1 cellular context compared by ENCODE assay signal in the genomic region with DNA sequence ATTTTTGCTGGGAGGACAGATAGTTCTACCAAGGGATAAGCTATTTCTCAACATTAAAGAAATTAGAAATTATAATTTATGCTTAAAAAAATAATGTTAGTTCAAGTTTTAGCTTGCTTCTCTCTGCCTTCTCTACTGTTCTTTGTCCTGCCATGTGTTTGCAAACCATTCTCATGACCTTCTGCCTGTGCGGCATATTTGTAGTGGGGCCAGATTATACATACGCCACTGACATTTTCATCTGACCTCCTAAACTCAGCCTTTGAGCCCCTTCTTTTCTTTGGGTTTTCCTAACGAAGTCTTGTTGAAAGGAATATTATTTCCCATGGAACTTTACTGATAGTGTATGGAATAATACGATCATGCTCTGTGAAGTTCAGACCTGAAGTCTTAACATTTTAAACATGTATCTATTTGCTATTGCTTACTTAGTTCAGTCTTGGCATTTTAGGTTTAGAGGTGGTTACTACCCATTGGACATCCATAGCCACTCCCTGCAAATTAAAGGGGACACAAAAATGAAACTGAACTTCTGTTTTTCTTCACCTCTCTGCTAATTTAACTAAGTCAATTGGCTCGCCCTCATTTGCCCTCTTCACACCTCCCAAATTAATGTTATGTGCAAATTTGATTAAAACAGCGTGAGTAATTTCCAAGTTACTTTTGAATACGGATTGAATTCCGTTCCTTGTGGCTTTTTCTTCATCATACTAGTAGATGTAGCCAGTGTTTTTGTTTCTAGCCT.
TF ChIP-seq lines count a peak whose summit lies in the region.

No MANE protein-coding gene starts in this region.

TF ChIP-seq in HepG2, 621 proteins besides CTCF, POLR2A, EP300 and RAD21 (continued from another document and continues in another):
- TF ChIP-seq SKIL (CRISPR knock-in tag; IDR thresholded peaks at IDR 0.05; ENCODE audit: borderline replicate concordance) (no peak), YEATS2 (CRISPR knock-in tag; IDR thresholded peaks at IDR 0.05; ENCODE audit: borderline replicate concordance) (no peak), PCBP2 (optimal IDR thresholded peaks at IDR 0.05; ENCODE audit: low read depth, low read length, poor library complexity, severe bottlenecking) (no peak), ZBTB38 (CRISPR knock-in tag; IDR thresholded peaks at IDR 0.05) (no peak), BORCS8-MEF2B (CRISPR knock-in tag; IDR thresholded peaks at IDR 0.05) (no peak), KDM4B (CRISPR knock-in tag; IDR thresholded peaks at IDR 0.05) (no peak), KMT2A (CRISPR knock-in tag; IDR thresholded peaks at IDR 0.05) (no peak), ZMYM3 (CRISPR knock-in tag; IDR thresholded peaks at IDR 0.05) (no peak), HOXD1 (CRISPR knock-in tag; IDR thresholded peaks at IDR 0.05) (no peak), MTF1 (CRISPR knock-in tag; IDR thresholded peaks at IDR 0.05) (no peak), ZNF460 (CRISPR knock-in tag; IDR thresholded peaks at IDR 0.05; ENCODE audit: borderline replicate concordance) (no peak), HMG20A (CRISPR knock-in tag; IDR thresholded peaks at IDR 0.05; ENCODE audit: borderline replicate concordance) (peak; percentile 62; the same call in 1 of the 2 replicates), MIXL1 (CRISPR knock-in tag; IDR thresholded peaks at IDR 0.05) (no peak), ZNF777 (CRISPR knock-in tag; IDR thresholded peaks at IDR 0.05) (no peak), HCFC1 (IDR thresholded peaks at IDR 0.05; ENCODE audit: low read depth, low read length) (no peak), ZNF10 (CRISPR knock-in tag; IDR thresholded peaks at IDR 0.05; ENCODE audit: borderline replicate concordance, low read depth) (no peak), BRF2 (CRISPR knock-in tag; IDR thresholded peaks at IDR 0.05) (no peak), ZNF431 (CRISPR knock-in tag; IDR thresholded peaks at IDR 0.05; ENCODE audit: borderline replicate concordance, low read depth) (no peak), ZNF83 (CRISPR knock-in tag; IDR thresholded peaks at IDR 0.05; ENCODE audit: borderline replicate concordance) (no peak), SSRP1 (CRISPR knock-in tag; IDR thresholded peaks at IDR 0.05) (no peak), CBFB (CRISPR knock-in tag; IDR thresholded peaks at IDR 0.05) (no peak), KDM6A (CRISPR knock-in tag; IDR thresholded peaks at IDR 0.05; ENCODE audit: low read depth) (peak; percentile 83), SOX6 (IDR thresholded peaks at IDR 0.05) (no peak), SOX6 (CRISPR knock-in tag; IDR thresholded peaks at IDR 0.05) (no peak), ZNF44 (CRISPR knock-in tag; IDR thresholded peaks at IDR 0.05) (no peak), ZNF546 (CRISPR knock-in tag; conservative IDR thresholded peaks at IDR 0.05) (no peak), ATRX (CRISPR knock-in tag; IDR thresholded peaks at IDR 0.05; ENCODE audit: borderline replicate concordance) (no peak), THAP11 (CRISPR knock-in tag; IDR thresholded peaks at IDR 0.05) (0 out of 2 replicates have a peak, but pooled peaks have one; percentile 27), MEIS2 (CRISPR knock-in tag; IDR thresholded peaks at IDR 0.05) (no peak), ZFP41 (CRISPR knock-in tag; IDR thresholded peaks at IDR 0.05; ENCODE audit: borderline replicate concordance) (no peak), IRX3 (CRISPR knock-in tag; IDR thresholded peaks at IDR 0.05; ENCODE audit: borderline replicate concordance, low read depth) (no peak), KAT8 (CRISPR knock-in tag; IDR thresholded peaks at IDR 0.05) (no peak), HDAC2 (CRISPR knock-in tag; IDR thresholded peaks at IDR 0.05) (peak; percentile 67; the same call in 1 of the 2 replicates), U2AF2 (IDR thresholded peaks at IDR 0.05; ENCODE audit: low read depth, low read length) (no peak), CENPBD1 (CRISPR knock-in tag; IDR thresholded peaks at IDR 0.05; ENCODE audit: borderline replicate concordance, low read depth) (no peak), SAFB2 (CRISPR knock-in tag; IDR thresholded peaks at IDR 0.05; ENCODE audit: borderline replicate concordance, low read depth) (no peak), WIZ (CRISPR knock-in tag; IDR thresholded peaks at IDR 0.05) (no peak), ZNF251 (CRISPR knock-in tag; IDR thresholded peaks at IDR 0.05) (no peak), ZNF749 (CRISPR knock-in tag; IDR thresholded peaks at IDR 0.05; ENCODE audit: borderline replicate concordance) (0 out of 2 replicates have a peak, but pooled peaks have one; percentile 13), PHF20 (CRISPR knock-in tag; IDR thresholded peaks at IDR 0.05) (no peak), NR3C1 (CRISPR knock-in tag; IDR thresholded peaks at IDR 0.05) (no peak), FOXA1 (IDR thresholded peaks at IDR 0.05) (no peak), FOXA1 (CRISPR knock-in tag; IDR thresholded peaks at IDR 0.05) (peak; percentile 65), ZNF776 (CRISPR knock-in tag; IDR thresholded peaks at IDR 0.05) (no peak), SP1 (IDR thresholded peaks at IDR 0.05) (no peak), SP1 (CRISPR knock-in tag; IDR thresholded peaks at IDR 0.05) (no peak), ZNF572 (CRISPR knock-in tag; IDR thresholded peaks at IDR 0.05) (no peak), ZNF773 (CRISPR knock-in tag; IDR thresholded peaks at IDR 0.05; ENCODE audit: borderline replicate concordance) (no peak), MYC (CRISPR knock-in tag; IDR thresholded peaks at IDR 0.05; ENCODE audit: borderline replicate concordance) (no peak), ZNF562 (CRISPR knock-in tag; IDR thresholded peaks at IDR 0.05; ENCODE audit: borderline replicate concordance) (no peak), PITX1 (CRISPR knock-in tag; IDR thresholded peaks at IDR 0.05) (no peak), CEBPG (CRISPR knock-in tag; IDR thresholded peaks at IDR 0.05) (peak; percentile 38; the same call in 1 of the 2 replicates), TOPORS (CRISPR knock-in tag; IDR thresholded peaks at IDR 0.05) (no peak)
- TF ChIP-seq, protein P1, sequence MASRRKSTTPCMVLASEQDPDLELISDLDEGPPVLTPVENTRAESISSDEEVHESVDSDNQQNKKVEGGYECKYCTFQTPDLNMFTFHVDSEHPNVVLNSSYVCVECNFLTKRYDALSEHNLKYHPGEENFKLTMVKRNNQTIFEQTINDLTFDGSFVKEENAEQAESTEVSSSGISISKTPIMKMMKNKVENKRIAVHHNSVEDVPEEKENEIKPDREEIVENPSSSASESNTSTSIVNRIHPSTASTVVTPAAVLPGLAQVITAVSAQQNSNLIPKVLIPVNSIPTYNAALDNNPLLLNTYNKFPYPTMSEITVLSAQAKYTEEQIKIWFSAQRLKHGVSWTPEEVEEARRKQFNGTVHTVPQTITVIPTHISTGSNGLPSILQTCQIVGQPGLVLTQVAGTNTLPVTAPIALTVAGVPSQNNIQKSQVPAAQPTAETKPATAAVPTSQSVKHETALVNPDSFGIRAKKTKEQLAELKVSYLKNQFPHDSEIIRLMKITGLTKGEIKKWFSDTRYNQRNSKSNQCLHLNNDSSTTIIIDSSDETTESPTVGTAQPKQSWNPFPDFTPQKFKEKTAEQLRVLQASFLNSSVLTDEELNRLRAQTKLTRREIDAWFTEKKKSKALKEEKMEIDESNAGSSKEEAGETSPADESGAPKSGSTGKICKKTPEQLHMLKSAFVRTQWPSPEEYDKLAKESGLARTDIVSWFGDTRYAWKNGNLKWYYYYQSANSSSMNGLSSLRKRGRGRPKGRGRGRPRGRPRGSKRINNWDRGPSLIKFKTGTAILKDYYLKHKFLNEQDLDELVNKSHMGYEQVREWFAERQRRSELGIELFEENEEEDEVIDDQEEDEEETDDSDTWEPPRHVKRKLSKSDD (CRISPR knock-in tag; IDR thresholded peaks at IDR 0.05; ENCODE audit: low read depth), result no peak
- TF ChIP-seq, protein P2, sequence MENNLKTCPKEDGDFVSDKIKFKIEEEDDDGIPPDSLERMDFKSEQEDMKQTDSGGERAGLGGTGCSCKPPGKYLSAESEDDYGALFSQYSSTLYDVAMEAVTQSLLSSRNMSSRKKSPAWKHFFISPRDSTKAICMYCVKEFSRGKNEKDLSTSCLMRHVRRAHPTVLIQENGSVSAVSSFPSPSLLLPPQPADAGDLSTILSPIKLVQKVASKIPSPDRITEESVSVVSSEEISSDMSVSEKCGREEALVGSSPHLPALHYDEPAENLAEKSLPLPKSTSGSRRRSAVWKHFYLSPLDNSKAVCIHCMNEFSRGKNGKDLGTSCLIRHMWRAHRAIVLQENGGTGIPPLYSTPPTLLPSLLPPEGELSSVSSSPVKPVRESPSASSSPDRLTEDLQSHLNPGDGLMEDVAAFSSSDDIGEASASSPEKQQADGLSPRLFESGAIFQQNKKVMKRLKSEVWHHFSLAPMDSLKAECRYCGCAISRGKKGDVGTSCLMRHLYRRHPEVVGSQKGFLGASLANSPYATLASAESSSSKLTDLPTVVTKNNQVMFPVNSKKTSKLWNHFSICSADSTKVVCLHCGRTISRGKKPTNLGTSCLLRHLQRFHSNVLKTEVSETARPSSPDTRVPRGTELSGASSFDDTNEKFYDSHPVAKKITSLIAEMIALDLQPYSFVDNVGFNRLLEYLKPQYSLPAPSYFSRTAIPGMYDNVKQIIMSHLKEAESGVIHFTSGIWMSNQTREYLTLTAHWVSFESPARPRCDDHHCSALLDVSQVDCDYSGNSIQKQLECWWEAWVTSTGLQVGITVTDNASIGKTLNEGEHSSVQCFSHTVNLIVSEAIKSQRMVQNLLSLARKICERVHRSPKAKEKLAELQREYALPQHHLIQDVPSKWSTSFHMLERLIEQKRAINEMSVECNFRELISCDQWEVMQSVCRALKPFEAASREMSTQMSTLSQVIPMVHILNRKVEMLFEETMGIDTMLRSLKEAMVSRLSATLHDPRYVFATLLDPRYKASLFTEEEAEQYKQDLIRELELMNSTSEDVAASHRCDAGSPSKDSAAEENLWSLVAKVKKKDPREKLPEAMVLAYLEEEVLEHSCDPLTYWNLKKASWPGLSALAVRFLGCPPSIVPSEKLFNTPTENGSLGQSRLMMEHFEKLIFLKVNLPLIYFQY (CRISPR knock-in tag; IDR thresholded peaks at IDR 0.05; ENCODE audit: borderline replicate concordance), result no peak
- TF ChIP-seq, protein P3, sequence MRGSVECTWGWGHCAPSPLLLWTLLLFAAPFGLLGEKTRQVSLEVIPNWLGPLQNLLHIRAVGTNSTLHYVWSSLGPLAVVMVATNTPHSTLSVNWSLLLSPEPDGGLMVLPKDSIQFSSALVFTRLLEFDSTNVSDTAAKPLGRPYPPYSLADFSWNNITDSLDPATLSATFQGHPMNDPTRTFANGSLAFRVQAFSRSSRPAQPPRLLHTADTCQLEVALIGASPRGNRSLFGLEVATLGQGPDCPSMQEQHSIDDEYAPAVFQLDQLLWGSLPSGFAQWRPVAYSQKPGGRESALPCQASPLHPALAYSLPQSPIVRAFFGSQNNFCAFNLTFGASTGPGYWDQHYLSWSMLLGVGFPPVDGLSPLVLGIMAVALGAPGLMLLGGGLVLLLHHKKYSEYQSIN (CRISPR knock-in tag; IDR thresholded peaks at IDR 0.05; ENCODE audit: borderline replicate concordance), result no peak
- TF ChIP-seq, protein P4, sequence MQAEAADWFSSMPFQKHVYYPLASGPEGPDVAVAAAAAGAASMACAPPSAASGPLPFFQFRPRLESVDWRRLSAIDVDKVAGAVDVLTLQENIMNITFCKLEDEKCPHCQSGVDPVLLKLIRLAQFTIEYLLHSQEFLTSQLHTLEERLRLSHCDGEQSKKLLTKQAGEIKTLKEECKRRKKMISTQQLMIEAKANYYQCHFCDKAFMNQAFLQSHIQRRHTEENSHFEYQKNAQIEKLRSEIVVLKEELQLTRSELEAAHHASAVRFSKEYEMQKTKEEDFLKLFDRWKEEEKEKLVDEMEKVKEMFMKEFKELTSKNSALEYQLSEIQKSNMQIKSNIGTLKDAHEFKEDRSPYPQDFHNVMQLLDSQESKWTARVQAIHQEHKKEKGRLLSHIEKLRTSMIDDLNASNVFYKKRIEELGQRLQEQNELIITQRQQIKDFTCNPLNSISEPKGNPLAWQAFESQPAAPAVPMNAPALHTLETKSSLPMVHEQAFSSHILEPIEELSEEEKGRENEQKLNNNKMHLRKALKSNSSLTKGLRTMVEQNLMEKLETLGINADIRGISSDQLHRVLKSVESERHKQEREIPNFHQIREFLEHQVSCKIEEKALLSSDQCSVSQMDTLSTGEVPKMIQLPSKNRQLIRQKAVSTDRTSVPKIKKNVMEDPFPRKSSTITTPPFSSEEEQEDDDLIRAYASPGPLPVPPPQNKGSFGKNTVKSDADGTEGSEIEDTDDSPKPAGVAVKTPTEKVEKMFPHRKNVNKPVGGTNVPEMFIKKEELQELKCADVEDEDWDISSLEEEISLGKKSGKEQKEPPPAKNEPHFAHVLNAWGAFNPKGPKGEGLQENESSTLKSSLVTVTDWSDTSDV (CRISPR knock-in tag; IDR thresholded peaks at IDR 0.05), result no peak
